8 cellular contexts compared by ENCODE assay signal in the genomic region with DNA sequence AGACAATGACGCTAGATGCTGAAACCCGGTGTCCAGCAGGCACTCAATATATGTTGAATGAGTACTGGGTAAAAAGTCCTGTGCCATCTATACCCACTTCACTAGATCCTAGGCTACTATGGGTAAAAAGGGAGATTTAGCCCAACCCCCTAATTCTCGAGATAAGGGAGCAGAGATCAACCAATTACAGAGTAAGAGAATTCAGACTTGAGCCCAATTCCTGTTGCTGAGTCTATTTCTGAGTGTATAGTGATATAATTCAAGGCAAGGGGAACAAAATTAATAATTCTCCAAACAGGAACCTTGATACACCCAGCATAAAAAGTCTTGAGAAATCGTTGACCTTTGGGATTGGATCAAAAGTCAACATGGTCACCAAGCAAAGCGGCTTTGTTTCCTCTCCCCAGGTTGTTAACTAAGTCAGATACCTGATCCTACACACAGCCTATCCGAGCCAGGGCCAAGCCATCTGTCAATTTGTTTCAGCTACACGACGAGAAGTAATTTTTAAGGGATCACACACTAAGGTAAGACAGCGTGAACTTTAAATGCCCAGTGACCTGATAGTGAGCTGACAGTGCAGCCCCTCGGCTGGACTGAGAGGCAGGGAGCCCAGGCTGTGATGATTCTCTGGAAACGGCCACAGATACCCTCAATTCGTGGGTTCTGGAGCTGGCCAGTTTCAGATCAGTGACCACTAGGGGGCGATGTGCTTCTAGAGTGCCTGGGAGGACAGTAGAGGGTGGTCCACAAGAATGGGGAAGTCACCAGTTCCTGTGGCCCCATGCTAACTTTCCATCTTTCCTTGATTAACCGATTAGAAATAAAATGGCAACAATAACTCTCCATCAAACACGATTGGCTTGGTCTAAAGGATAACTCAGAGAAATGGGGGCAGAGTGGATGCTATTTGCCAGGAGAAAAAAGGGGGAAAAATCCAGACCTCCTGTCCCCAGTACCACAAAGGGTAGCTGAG. TPM values are rescaled to one million over a fixed set of nuclear protein-coding genes. Genes with fewer than 3 reads are reported as not detected.
A peak's percentile ranks its signal among the peaks of the same experiment; 100 is the strongest.
DNase-seq lines count a peak whose midpoint lies in the region; ATAC-seq and TF ChIP-seq lines count a peak whose summit lies in the region.

No MANE protein-coding gene starts in this region.

- CTCF ChIA-PET in RWPE1 (lab: Yijun Ruan, JAX): interaction anchor here (0.6 to 1.1 kb wide), 2 partner anchors 9 to 92 kb away, joined by 3 read pairs; no protein-coding TSS in a partner anchor

- H3K27ac Mint-ChIP-seq in GM23338 (no peak overlapping the region), nephron progenitor cell (no peak overlapping the region)

- H3K4me3 ChIP-seq in AG09309 (ENCODE audit: control insufficient read depth, low read depth, low read length) (no peak overlapping the region), GM23338 (no peak overlapping the region), testis (no peak overlapping the region)

- no peaks in the 10 kb centered on the region for H3K9me3 ChIP-seq in testis

- H3K79me2 ChIP-seq in GM23338 (replicated peaks; ENCODE audit: insufficient read depth): peaks cover 51% of the 10 kb centered on the region

- peaks cover 5% of the 10 kb centered on the region; the same call in 2 of the 3 replicates for H3K9me3 Mint-ChIP-seq in GM23338
- H3K9me3 Mint-ChIP-seq in nephron progenitor cell: peaks cover 18% of the 10 kb centered on the region

- POLR2A ChIA-PET in RWPE1 (lab: Yijun Ruan, JAX; ENCODE audit: low non-redundant PET): no interaction called here

- peak; percentile 88 for ATAC-seq in GM23338

- H3F3A ChIP-seq in GM23338 (replicated peaks; ENCODE audit: low read depth): peaks cover 19% of the 10 kb centered on the region

- no peaks in the 10 kb centered on the region for H3K9me2 ChIP-seq in GM23338 (ENCODE audit: insufficient read depth)

- TF ChIP-seq POLR2A in testis (IDR thresholded peaks at IDR 0.05): no peak

- H3K4me1 ChIP-seq in GM23338 (ENCODE audit: insufficient read depth) (peaks cover 56% of the 10 kb centered on the region), testis (no peaks in the 10 kb centered on the region)

- DNase-seq in AG09309 (ENCODE audit: low read depth): no peak
- DNase-seq in GM23338 (ENCODE audit: low spot score): peak; percentile 97
- DNase-seq in NOMO-1 treated with dmso at 0.1 percent for 144 hours (lab: John Stamatoyannopoulos, UW; ENCODE audit: unreplicated experiment): peak; percentile 53
- DNase-seq in activated T-cell treated with anti-CD3 and anti-CD28 coated beads for 1 hour (ENCODE audit: low read depth): peak; percentile 68
- peak; percentile 44 for DNase-seq in fibroblast of gingiva (ENCODE audit: low read depth)
- peak; percentile 75 for DNase-seq in nephron progenitor cell
- DNase-seq in testis: peak; percentile 82
- DNase-seq in RWPE1 (ENCODE audit: low spot score): no peak

- H3K27ac ChIP-seq in GM23338 (ENCODE audit: low read depth): no peak overlapping the region
- H3K27ac ChIP-seq in testis: no peak overlapping the region
- no peak overlapping the region for H3K27ac ChIP-seq in RWPE1

- no peaks in the 10 kb centered on the region for H4K20me1 ChIP-seq in GM23338 (replicated peaks; ENCODE audit: insufficient read depth)

- no peak overlapping the region for H3K4me3 Mint-ChIP-seq in GM23338
- no peak overlapping the region for H3K4me3 Mint-ChIP-seq in nephron progenitor cell

- peak; percentile 84 for TF ChIP-seq CTCF in AG09309 (IDR thresholded peaks at IDR 0.05; ENCODE audit: control insufficient read depth, insufficient read depth, low read depth, low read length, missing control alignments)
- peak; percentile 97 to 98 for TF ChIP-seq CTCF in GM23338 (conservative IDR thresholded peaks at IDR 0.05; ENCODE audit: low read depth in 2 of 2)
- TF ChIP-seq CTCF in nephron progenitor cell (IDR thresholded peaks at IDR 0.05): peak; percentile 74
- TF ChIP-seq CTCF in testis (IDR thresholded peaks at IDR 0.05): peak; percentile 21 to 85 (median 51)
- no peak; the same call in 1 of the 2 replicates for TF ChIP-seq CTCF in RWPE1 (conservative IDR thresholded peaks at IDR 0.05; ENCODE audit: low read depth)

- 57 to 65% methylated on average over 13 to 15 of the region's 15 CpGs for WGBS in testis, 2 donors

- H2AFZ ChIP-seq in GM23338: no peak overlapping the region

- H3K36me3 ChIP-seq in GM23338 (ENCODE audit: insufficient read depth) (0 out of 2 replicates have a peak, but pooled peaks cover 6% of the 10 kb centered on the region), testis (ENCODE audit: low read depth, missing control alignments) (no peaks in the 10 kb centered on the region)

- H3K27me3 Mint-ChIP-seq in GM23338 (ENCODE audit: insufficient read depth, low read depth, poor library complexity) (peaks cover 12% of the 10 kb centered on the region), nephron progenitor cell (ENCODE audit: low read depth, poor library complexity) (peaks cover 3% of the 10 kb centered on the region)

- H3K4me1 Mint-ChIP-seq in GM23338 (peaks cover 58% of the 10 kb centered on the region), nephron progenitor cell (peaks cover 83% of the 10 kb centered on the region)

- no peaks in the 10 kb centered on the region for H3K27me3 ChIP-seq in GM23338 (ENCODE audit: insufficient read depth)
- H3K27me3 ChIP-seq in testis: no peaks in the 10 kb centered on the region

- peaks cover 65% of the 10 kb centered on the region for H3K36me3 Mint-ChIP-seq in GM23338 (ENCODE audit: low read depth)
- H3K36me3 Mint-ChIP-seq in nephron progenitor cell (ENCODE audit: low read depth): peaks cover 23% of the 10 kb centered on the region

- peak overlapping the region; percentile 42; the same call in 1 of the 2 replicates for H3K4me2 ChIP-seq in GM23338

- intact Hi-C loops in testis (cut with DNase I; ENCODE audit: low total_unique reads): no loop called here

TF ChIP-seq in GM23338, 12 proteins besides CTCF, POLR2A, EP300 and RAD21 (continues in another document):
- TF ChIP-seq CREB1 (CRISPR knock-in tag; IDR thresholded peaks at IDR 0.05; ENCODE audit: low read depth) (0 out of 2 replicates have a peak, but pooled peaks have one; percentile 8), NANOG (IDR thresholded peaks at IDR 0.05; ENCODE audit: borderline replicate concordance) (no peak), EZH2 (IDR thresholded peaks at IDR 0.05; ENCODE audit: low read depth, unreplicated experiment) (no peak)
- TF ChIP-seq, protein P1, sequence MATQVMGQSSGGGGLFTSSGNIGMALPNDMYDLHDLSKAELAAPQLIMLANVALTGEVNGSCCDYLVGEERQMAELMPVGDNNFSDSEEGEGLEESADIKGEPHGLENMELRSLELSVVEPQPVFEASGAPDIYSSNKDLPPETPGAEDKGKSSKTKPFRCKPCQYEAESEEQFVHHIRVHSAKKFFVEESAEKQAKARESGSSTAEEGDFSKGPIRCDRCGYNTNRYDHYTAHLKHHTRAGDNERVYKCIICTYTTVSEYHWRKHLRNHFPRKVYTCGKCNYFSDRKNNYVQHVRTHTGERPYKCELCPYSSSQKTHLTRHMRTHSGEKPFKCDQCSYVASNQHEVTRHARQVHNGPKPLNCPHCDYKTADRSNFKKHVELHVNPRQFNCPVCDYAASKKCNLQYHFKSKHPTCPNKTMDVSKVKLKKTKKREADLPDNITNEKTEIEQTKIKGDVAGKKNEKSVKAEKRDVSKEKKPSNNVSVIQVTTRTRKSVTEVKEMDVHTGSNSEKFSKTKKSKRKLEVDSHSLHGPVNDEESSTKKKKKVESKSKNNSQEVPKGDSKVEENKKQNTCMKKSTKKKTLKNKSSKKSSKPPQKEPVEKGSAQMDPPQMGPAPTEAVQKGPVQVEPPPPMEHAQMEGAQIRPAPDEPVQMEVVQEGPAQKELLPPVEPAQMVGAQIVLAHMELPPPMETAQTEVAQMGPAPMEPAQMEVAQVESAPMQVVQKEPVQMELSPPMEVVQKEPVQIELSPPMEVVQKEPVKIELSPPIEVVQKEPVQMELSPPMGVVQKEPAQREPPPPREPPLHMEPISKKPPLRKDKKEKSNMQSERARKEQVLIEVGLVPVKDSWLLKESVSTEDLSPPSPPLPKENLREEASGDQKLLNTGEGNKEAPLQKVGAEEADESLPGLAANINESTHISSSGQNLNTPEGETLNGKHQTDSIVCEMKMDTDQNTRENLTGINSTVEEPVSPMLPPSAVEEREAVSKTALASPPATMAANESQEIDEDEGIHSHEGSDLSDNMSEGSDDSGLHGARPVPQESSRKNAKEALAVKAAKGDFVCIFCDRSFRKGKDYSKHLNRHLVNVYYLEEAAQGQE (IDR thresholded peaks at IDR 0.05; ENCODE audit: unreplicated experiment): no peak
- TF ChIP-seq, protein P2, sequence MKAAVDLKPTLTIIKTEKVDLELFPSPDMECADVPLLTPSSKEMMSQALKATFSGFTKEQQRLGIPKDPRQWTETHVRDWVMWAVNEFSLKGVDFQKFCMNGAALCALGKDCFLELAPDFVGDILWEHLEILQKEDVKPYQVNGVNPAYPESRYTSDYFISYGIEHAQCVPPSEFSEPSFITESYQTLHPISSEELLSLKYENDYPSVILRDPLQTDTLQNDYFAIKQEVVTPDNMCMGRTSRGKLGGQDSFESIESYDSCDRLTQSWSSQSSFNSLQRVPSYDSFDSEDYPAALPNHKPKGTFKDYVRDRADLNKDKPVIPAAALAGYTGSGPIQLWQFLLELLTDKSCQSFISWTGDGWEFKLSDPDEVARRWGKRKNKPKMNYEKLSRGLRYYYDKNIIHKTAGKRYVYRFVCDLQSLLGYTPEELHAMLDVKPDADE (IDR thresholded peaks at IDR 0.05): no peak

RNA-seq across cellular contexts. Expression of a gene that starts 46.2 kb away (rescaled TPM):
- total RNA-seq in GM23338 (2014; rRNA removed; shearing (Covaris generic)): 38.3 TPM in 2 replicates
- polyA plus RNA-seq in GM23338 (2016; fragmentation: Nextera tagmentation; extraction: Ambion mirVana): 6.1 and 7.0 TPM in 2 replicates
- 10 to 100 TPM in 1 of 2 donors, 1 to 10 TPM in 1; 9.0 to 14.9 TPM for total RNA-seq in testis
- polyA plus RNA-seq in testis (ENCODE audit: insufficient read depth, low read depth, low replicate concordance): 20.9 TPM

Comparison
In these comparisons a context has a peak if more than half of its experiments do, and no peak if none do; other contexts are left out.
1. DNase-seq: peak in GM23338 (single experiment), NOMO-1 treated with dmso at 0.1 percent for 144 hours (single experiment), activated T-cell treated with anti-CD3 and anti-CD28 coated beads for 1 hour (single experiment), fibroblast of gingiva (single experiment), nephron progenitor cell (single experiment) and testis (single experiment); none in AG09309 (single experiment) and RWPE1 (single experiment).